Comparison of ENCODE assay signal across 25 cellular contexts in the genomic region with DNA sequence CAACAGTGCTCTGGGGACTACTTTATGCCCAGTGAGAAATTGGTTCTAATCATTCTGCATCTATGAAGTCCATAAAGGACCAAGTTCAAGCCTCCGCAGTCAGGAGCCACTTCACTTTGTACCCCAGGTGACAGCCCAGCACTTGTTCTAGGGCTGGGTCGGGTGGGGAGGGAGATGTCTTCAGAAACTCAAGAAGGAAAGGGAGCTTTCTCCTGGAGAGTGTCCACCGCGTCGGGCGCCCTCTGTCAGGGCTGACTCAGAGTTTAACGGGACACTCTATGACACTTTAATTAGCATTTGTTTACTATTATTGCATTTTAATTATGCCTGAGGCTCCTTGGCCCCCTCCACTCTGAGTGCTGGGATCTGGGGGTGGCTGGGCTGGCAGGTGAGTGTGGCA.
DNase-seq lines count a peak whose midpoint lies in the region; ATAC-seq and TF ChIP-seq lines count a peak whose summit lies in the region.
"Had no signal": no experiment of that assay in that cellular context is flagged by ENCODE, and none has a peak within 500 bp of the region (broad histone marks: within the 10 kb centered on the region; RNA-seq: fewer than 3 reads in every experiment).

No MANE protein-coding gene starts in this region.

- ATAC-seq in foreskin keratinocyte (peak; percentile 23), psoas muscle (peak; percentile 28 to 65 (median 58))
- ATAC-seq: activated T-cell treated with anti-CD3 and anti-CD28 coated beads, Interleukin-2, amount 50 U/mL, for 72 hours; stimulated activated memory B cell treated with anti-CD40 and anti-IgM and Interleukin-4, amounts not matched to agents 10 μg/mL and 1 μg/mL and 100 μg/mL, for 72 hours had no signal

- intact Hi-C loops in psoas muscle (cut with DNase I), result no loop called here

- 67 to 86% (median 77%) methylated on average over 7 of the region's 7 CpGs for WGBS in psoas muscle, 3 donors

- POLR2A ChIA-PET in RWPE1 (lab: Yijun Ruan, JAX; ENCODE audit: low non-redundant PET), result no interaction called here
- POLR2A ChIA-PET in activated CD4-positive, alpha-beta T cell treated with anti-CD3 and anti-CD28 coated beads, Interleukin-2, amount 10 ng/mL, durations not matched to agents 7 days and 5 days (lab: Charles Lee), result no interaction called here

- peaks cover 2% of the 10 kb centered on the region for H3K36me3 Mint-ChIP-seq in progenitor cell of endocrine pancreas (ENCODE audit: insufficient read depth)
- no peaks in the 10 kb centered on the region for H3K36me3 Mint-ChIP-seq in activated CD4-positive, alpha-beta T cell treated with anti-CD3 and anti-CD28 coated beads, Interleukin-2, amount 10 ng/mL, durations not matched to agents 7 days and 5 days (ENCODE audit: low read depth)
- H3K36me3 Mint-ChIP-seq: memory B cell; stimulated activated memory B cell treated with anti-CD40 and anti-IgM and Interleukin-4, amounts not matched to agents 10 μg/mL and 1 μg/mL and 100 μg/mL, for 72 hours had no signal

- TF ChIP-seq CTCF in RWPE1 (conservative IDR thresholded peaks at IDR 0.05; ENCODE audit: low read depth), result no peak
- no peak for TF ChIP-seq CTCF in foreskin keratinocyte (conservative IDR thresholded peaks at IDR 0.05)
- no peak for TF ChIP-seq CTCF in psoas muscle (IDR thresholded peaks at IDR 0.05)
- TF ChIP-seq CTCF in progenitor cell of endocrine pancreas (IDR thresholded peaks at IDR 0.05; ENCODE audit: unreplicated experiment), result no peak

- H3K27ac ChIP-seq in RWPE1, result peak overlapping the region; percentile 93
- no peak overlapping the region for H3K27ac ChIP-seq in foreskin keratinocyte
- H3K27ac ChIP-seq in psoas muscle, result peak overlapping the region; percentile 84
- H3K27ac ChIP-seq: C4-2B, colonic mucosa, HL-60, spleen, testis had no signal

- H3K27ac Mint-ChIP-seq in progenitor cell of endocrine pancreas, result no peak overlapping the region
- H3K27ac Mint-ChIP-seq in activated CD4-positive, alpha-beta T cell treated with anti-CD3 and anti-CD28 coated beads, Interleukin-2, amount 10 ng/mL, durations not matched to agents 7 days and 5 days, result no peak overlapping the region
- H3K27ac Mint-ChIP-seq: activated T-cell treated with anti-CD3 and anti-CD28 coated beads, Interleukin-2, amount 50 U/mL, for 72 hours; memory B cell; stimulated activated memory B cell treated with anti-CD40 and anti-IgM and Interleukin-4, amounts not matched to agents 10 μg/mL and 1 μg/mL and 100 μg/mL, for 72 hours; T-helper 1 cell treated with Interleukin-12 subunit alpha and Interleukin-12 subunit beta and Interleukin-4 antibody, amounts not matched to agents 30 μg/mL and 1 μg/mL, for 36 hours had no signal

- H3K4me1 ChIP-seq in foreskin keratinocyte (peaks cover 15% of the 10 kb centered on the region), psoas muscle (peaks cover 34% of the 10 kb centered on the region)
- H3K4me1 ChIP-seq: colonic mucosa, testis had no signal

- H3K27me3 Mint-ChIP-seq in progenitor cell of endocrine pancreas, result peaks cover 13% of the 10 kb centered on the region
- no peaks in the 10 kb centered on the region for H3K27me3 Mint-ChIP-seq in activated CD4-positive, alpha-beta T cell treated with anti-CD3 and anti-CD28 coated beads, Interleukin-2, amount 10 ng/mL, durations not matched to agents 7 days and 5 days

- no peaks in the 10 kb centered on the region for H3K27me3 ChIP-seq in foreskin keratinocyte
- no peaks in the 10 kb centered on the region for H3K27me3 ChIP-seq in psoas muscle (ENCODE audit: insufficient read depth in 3 of 3, low read length in 2 of 3)
- H3K27me3 ChIP-seq: colonic mucosa, spleen, testis had no signal

- H3K4me3 Mint-ChIP-seq in progenitor cell of endocrine pancreas (ENCODE audit: low read depth), result no peak overlapping the region
- H3K4me3 Mint-ChIP-seq in activated CD4-positive, alpha-beta T cell treated with anti-CD3 and anti-CD28 coated beads, Interleukin-2, amount 10 ng/mL, durations not matched to agents 7 days and 5 days, result no peak overlapping the region
- H3K4me3 Mint-ChIP-seq: activated T-cell treated with anti-CD3 and anti-CD28 coated beads, Interleukin-2, amount 50 U/mL, for 72 hours; memory B cell; stimulated activated memory B cell treated with anti-CD40 and anti-IgM and Interleukin-4, amounts not matched to agents 10 μg/mL and 1 μg/mL and 100 μg/mL, for 72 hours; T-helper 1 cell treated with Interleukin-12 subunit alpha and Interleukin-12 subunit beta and Interleukin-4 antibody, amounts not matched to agents 30 μg/mL and 1 μg/mL, for 36 hours had no signal

- peaks cover 16% of the 10 kb centered on the region for H3K4me1 Mint-ChIP-seq in progenitor cell of endocrine pancreas (ENCODE audit: low read depth)
- no peaks in the 10 kb centered on the region for H3K4me1 Mint-ChIP-seq in activated CD4-positive, alpha-beta T cell treated with anti-CD3 and anti-CD28 coated beads, Interleukin-2, amount 10 ng/mL, durations not matched to agents 7 days and 5 days
- H3K4me1 Mint-ChIP-seq: memory B cell; stimulated activated memory B cell treated with anti-CD40 and anti-IgM and Interleukin-4, amounts not matched to agents 10 μg/mL and 1 μg/mL and 100 μg/mL, for 72 hours had no signal

- H3K9me3 Mint-ChIP-seq in progenitor cell of endocrine pancreas (ENCODE audit: low read depth), result no peaks in the 10 kb centered on the region
- no peaks in the 10 kb centered on the region for H3K9me3 Mint-ChIP-seq in activated CD4-positive, alpha-beta T cell treated with anti-CD3 and anti-CD28 coated beads, Interleukin-2, amount 10 ng/mL, durations not matched to agents 7 days and 5 days
- H3K9me3 Mint-ChIP-seq: activated T-cell treated with anti-CD3 and anti-CD28 coated beads, Interleukin-2, amount 50 U/mL, for 72 hours; memory B cell; stimulated activated memory B cell treated with anti-CD40 and anti-IgM and Interleukin-4, amounts not matched to agents 10 μg/mL and 1 μg/mL and 100 μg/mL, for 72 hours; T-helper 1 cell treated with Interleukin-12 subunit alpha and Interleukin-12 subunit beta and Interleukin-4 antibody, amounts not matched to agents 30 μg/mL and 1 μg/mL, for 36 hours had no signal

- DNase-seq in GM03348 (ENCODE audit: low spot score) (peak; percentile 29), RWPE1 (ENCODE audit: low spot score) (no peak), foreskin keratinocyte (no peak), psoas muscle (no peak), DMS114 treated with DMSO at 0.1 percent for 48 hours (lab: John Stamatoyannopoulos, UW; ENCODE audit: unreplicated experiment) (no peak), SKM-1 (lab: John Stamatoyannopoulos, UW; ENCODE audit: unreplicated experiment) (no peak), progenitor cell of endocrine pancreas (ENCODE audit: low spot score, unreplicated experiment) (no peak)
- no peak for DNase-seq in activated CD4-positive, alpha-beta T cell treated with anti-CD3 and anti-CD28 coated beads, Interleukin-2, amount 10 ng/mL, durations not matched to agents 7 days and 5 days
- DNase-seq: activated naive CD4-positive, alpha-beta T cell treated with Interleukin-2 at 50 U/mL for 16 hours; activated T-cell treated with anti-CD3 and anti-CD28 coated beads, Interleukin-2, amount 50 U/mL, for 72 hours; colonic mucosa; effector memory CD4-positive, alpha-beta T cell; NCI-H1105; NCI-H2029 treated with DMSO at 0.1 percent for 48 hours; NCI-H345; OCI-M1; SIG-M5; spleen; stimulated activated CD4-positive, alpha-beta T cell treated with anti-CD3 and anti-CD28 coated beads, Interleukin-2, amount 100 ng/mL, for 48 hours; testis had no signal

- peaks cover 0 to under 1% of the 10 kb centered on the region in 2 donors for H3K36me3 ChIP-seq in psoas muscle (ENCODE audit: insufficient read depth in 1 of 2, low read depth in 1 of 2)
- H3K36me3 ChIP-seq: colonic mucosa, spleen had no signal

- CTCF ChIA-PET in RWPE1 (lab: Yijun Ruan, JAX), result interaction anchor here (0.7 to 1.0 kb wide), 2 partner anchors 137 to 145 kb away, joined by 3 to 5 read pairs; partner anchors contain the start of gene PLXNA2
- CTCF ChIA-PET in activated CD4-positive, alpha-beta T cell treated with anti-CD3 and anti-CD28 coated beads, Interleukin-2, amount 10 ng/mL, durations not matched to agents 7 days and 5 days (lab: Charles Lee), result no interaction called here

- no peaks in the 10 kb centered on the region for H3K9me3 ChIP-seq in psoas muscle
- H3K9me3 ChIP-seq: colonic mucosa, spleen, testis had no signal

- no peak overlapping the region for H3K4me3 ChIP-seq in psoas muscle
- H3K4me3 ChIP-seq: colonic mucosa, spleen, testis had no signal
